Comparison of ENCODE assay signal across 8 cellular contexts in genomic region chr9:70418822-70419545, GRCh38. TPM values are rescaled to one million over a fixed set of nuclear protein-coding genes. Genes with fewer than 3 reads are reported as not detected.
A peak's percentile ranks its signal among the peaks of the same experiment; 100 is the strongest.
DNase-seq lines count a peak whose midpoint lies in the region; ATAC-seq and TF ChIP-seq lines count a peak whose summit lies in the region.

No MANE protein-coding gene starts in this region.

- H3K9me3 Mint-ChIP-seq in T-helper 2 cell treated with Interferon-gamma antibody and Interleukin-4, amounts not matched to agents 5 μg/mL and 100 μg/mL, for 36 hours = no peaks in the 10 kb centered on the region

- in situ Hi-C loops in astrocyte of the cerebellum (cut with HindIII; ENCODE audit: low sequenced_read_pairs) = no loop called here

- DNase-seq in NCI-H1930 (lab: John Stamatoyannopoulos, UW) = peak; percentile 34 to 67
- DNase-seq in T-helper 2 cell treated with Interferon-gamma antibody and Interleukin-4, amounts not matched to agents 5 μg/mL and 100 μg/mL, for 36 hours (ENCODE audit: low spot score) = peak; percentile 86
- peak; percentile 96 for DNase-seq in astrocyte of the cerebellum (ENCODE audit: low read depth)
- DNase-seq in hepatic stellate cell (ENCODE audit: low spot score) = peak; percentile 93
- DNase-seq in renal cortical epithelial cell (ENCODE audit: low read depth) = peak; percentile 98
- no peak for DNase-seq in GM19240 (ENCODE audit: insufficient read length, low spot score)

- no peak for TF ChIP-seq CTCF in astrocyte of the cerebellum (IDR thresholded peaks at IDR 0.05; ENCODE audit: low read depth, low read length, missing control alignments)

- H3K36me3 Mint-ChIP-seq in T-helper 2 cell treated with Interferon-gamma antibody and Interleukin-4, amounts not matched to agents 5 μg/mL and 100 μg/mL, for 36 hours (ENCODE audit: low read depth) = no peaks in the 10 kb centered on the region

- peak overlapping the region; percentile 96 for H3K4me3 Mint-ChIP-seq in T-helper 2 cell treated with Interferon-gamma antibody and Interleukin-4, amounts not matched to agents 5 μg/mL and 100 μg/mL, for 36 hours

- H3K27me3 Mint-ChIP-seq in T-helper 2 cell treated with Interferon-gamma antibody and Interleukin-4, amounts not matched to agents 5 μg/mL and 100 μg/mL, for 36 hours (ENCODE audit: low read depth) = peaks cover 2% of the 10 kb centered on the region

- peaks cover 44% of the 10 kb centered on the region for H3K4me1 Mint-ChIP-seq in T-helper 2 cell treated with Interferon-gamma antibody and Interleukin-4, amounts not matched to agents 5 μg/mL and 100 μg/mL, for 36 hours (ENCODE audit: low read depth)

- peak overlapping the region; percentile 100 for H3K27ac Mint-ChIP-seq in T-helper 2 cell treated with Interferon-gamma antibody and Interleukin-4, amounts not matched to agents 5 μg/mL and 100 μg/mL, for 36 hours

- ATAC-seq in GM18498 (IDR thresholded peaks at IDR 0.05; ENCODE audit: unreplicated experiment) (peak; percentile 57), HG02943 (IDR thresholded peaks at IDR 0.05; ENCODE audit: low read depth, unreplicated experiment) (peak; percentile 49)

- peak overlapping the region; percentile 46 for H3K4me3 ChIP-seq in astrocyte of the cerebellum (ENCODE audit: low read depth, low read length)

RNA-seq across cellular contexts. Expression of gene KLF9, which starts 4.5 kb away (rescaled TPM):
- total RNA-seq in renal cortical epithelial cell = 20.7 and 30.9 TPM in 2 replicates
